16 cellular contexts compared by ENCODE assay signal in the genomic region with DNA sequence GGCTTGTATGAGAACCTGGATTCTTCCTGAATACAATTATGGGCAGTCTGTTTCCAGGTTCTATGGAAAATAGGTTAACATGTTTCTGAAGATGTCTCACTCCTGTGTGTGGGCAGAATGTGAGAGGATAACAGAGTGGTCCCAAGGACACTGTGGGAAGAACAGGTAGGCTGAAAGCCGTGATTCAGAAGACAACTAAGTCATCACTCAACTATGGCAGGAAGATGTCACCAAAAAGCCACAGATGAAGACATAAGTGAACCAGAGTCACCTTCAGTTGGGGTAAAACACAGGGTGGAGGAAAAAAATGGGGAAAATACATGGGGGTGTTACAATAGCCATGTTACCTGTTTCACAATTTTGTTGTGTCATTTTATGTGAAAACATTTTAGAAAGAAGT.
DNase-seq lines count a peak whose midpoint lies in the region; ATAC-seq, FAIRE-seq and TF ChIP-seq lines count a peak whose summit lies in the region.
"Had no signal": no experiment of that assay in that cellular context is flagged by ENCODE, and none has a peak within 500 bp of the region (broad histone marks: within the 10 kb centered on the region; RNA-seq: fewer than 3 reads in every experiment).

No MANE protein-coding gene starts in this region.

- H3K9me3 ChIP-seq in HCT116 (ENCODE audit: control insufficient read depth in 1 of 2, insufficient read depth in 1 of 2, low read depth in 1 of 2, low read length in 2 of 2) = no peaks in the 10 kb centered on the region

- peaks cover 39% of the 10 kb centered on the region for H3K4me1 Mint-ChIP-seq in activated T-cell treated with anti-CD3 and anti-CD28 coated beads, Interleukin-2, amount 50 U/mL, for 72 hours (ENCODE audit: low read depth)

- intact Hi-C loops in HCT116 (cut with micrococcal nuclease) = no loop called here
- intact Hi-C loops in sciatic nerve (cut with DNase I) = no loop called here

- peaks cover 4 to 7% of the 10 kb centered on the region in 2 donors for H3K36me3 Mint-ChIP-seq in activated T-cell treated with anti-CD3 and anti-CD28 coated beads, Interleukin-2, amount 50 U/mL, for 72 hours (ENCODE audit: insufficient read depth in 2 of 2)

- CTCF ChIA-PET in HCT116 (lab: Charles Lee) = no interaction called here

- ATAC-seq in HCT116 (no peak), GM21576 (IDR thresholded peaks at IDR 0.05; ENCODE audit: unreplicated experiment) (no peak), sciatic nerve (no peak)
- ATAC-seq in activated T-cell treated with anti-CD3 and anti-CD28 coated beads, Interleukin-2, amount 50 U/mL, for 72 hours (replicated peaks in 1 of 2) = peak; percentile 78 to 83

- in situ Hi-C loops in GM13976 (cut with MboI; ENCODE audit: low sequenced_read_pairs, unreplicated experiment) = no loop called here

- peak; percentile 15 for DNase-seq in stimulated activated CD4-positive, alpha-beta T cell treated with anti-CD3 and anti-CD28 coated beads, Interleukin-1b, Interleukin-23, amount 100 ng/mL, for 48 hours
- no peak for DNase-seq in stimulated activated CD4-positive, alpha-beta T cell treated with anti-CD3 and anti-CD28 coated beads, Interleukin-2, amount 100 ng/mL, for 24 hours
- DNase-seq in HCT116 (ENCODE audit: low read depth, low spot score) = no peak
- DNase-seq in activated T-cell treated with anti-CD3 and anti-CD28 coated beads, Interleukin-2, amount 50 U/mL, for 72 hours = peak; percentile 42 to 48
- no peak for DNase-seq in GM13976 (ENCODE audit: low spot score)
- DNase-seq in sciatic nerve (ENCODE audit: low spot score) = no peak
- no peak for DNase-seq in GM19239 (ENCODE audit: insufficient read length, low spot score)
- DNase-seq: cortex of kidney, erythroblast, GDM1, NCI-H82, retina, SW 1271 had no signal

- no peaks in the 10 kb centered on the region for H4K20me1 ChIP-seq in HCT116 (ENCODE audit: insufficient read depth)

- no peak for FAIRE-seq in GM19239 (lab: Jason Lieb, UNC)
- FAIRE-seq: GM18507 had no signal

- H3K27ac ChIP-seq in HCT116 (ENCODE audit: low read depth, low read length) = peak overlapping the region; percentile 55; the same call in 1 of the 2 replicates

- BruUV-seq in HCT116 (replicated peaks; lab: Mats Ljungman, UMichigan) = no TSS peak

- H3K9me2 ChIP-seq in HCT116 (ENCODE audit: insufficient read depth) = no peaks in the 10 kb centered on the region

- H3K79me2 ChIP-seq in HCT116 (ENCODE audit: insufficient read depth, low read length) = no peaks in the 10 kb centered on the region

- H3K9ac ChIP-seq in HCT116 (ENCODE audit: low read length) = no peak overlapping the region

- TF ChIP-seq POLR2A in HCT116 (IDR thresholded peaks at IDR 0.05; ENCODE audit: borderline replicate concordance, extremely low read depth, insufficient read depth, insufficient read length) = no peak

- H3K27ac Mint-ChIP-seq in activated T-cell treated with anti-CD3 and anti-CD28 coated beads, Interleukin-2, amount 50 U/mL, for 72 hours = peak overlapping the region; percentile 88
- H3K27ac Mint-ChIP-seq: memory B cell had no signal

- H3K9me3 Mint-ChIP-seq in activated T-cell treated with anti-CD3 and anti-CD28 coated beads, Interleukin-2, amount 50 U/mL, for 72 hours = no peaks in the 10 kb centered on the region
- H3K9me3 Mint-ChIP-seq: memory B cell had no signal

- H3K27me3 Mint-ChIP-seq in activated T-cell treated with anti-CD3 and anti-CD28 coated beads, Interleukin-2, amount 50 U/mL, for 72 hours (ENCODE audit: low read depth) = no peaks in the 10 kb centered on the region
- H3K27me3 Mint-ChIP-seq: memory B cell had no signal

- peaks cover 0 to 17% of the 10 kb centered on the region in 2 experiments; a peak in 1 of 4 replicates for H3K36me3 ChIP-seq in HCT116 (ENCODE audit: control insufficient read depth in 1 of 2, insufficient read depth in 2 of 2, low read length in 2 of 2)

- H3K4me2 ChIP-seq in HCT116 (ENCODE audit: low read length) = peak overlapping the region; percentile 48

- H3K4me1 ChIP-seq in HCT116 (ENCODE audit: control insufficient read depth in 1 of 2, insufficient read depth in 2 of 2, low read length in 2 of 2) = peaks cover 45 to 56% of the 10 kb centered on the region in 2 experiments

- H3K4me3 ChIP-seq in HCT116 (replicated peaks in 1 of 2; ENCODE audit: low read depth in 1 of 2, low read length in 2 of 2) = no peak overlapping the region

- no peak overlapping the region for H2AFZ ChIP-seq in HCT116 (ENCODE audit: low read depth, low read length, poor library complexity, severe bottlenecking)

- TF ChIP-seq RAD21 in HCT116 (IDR thresholded peaks at IDR 0.05; ENCODE audit: low read depth) = no peak

- RAD21 ChIA-PET in HCT116 (lab: Charles Lee; ENCODE audit: low non-redundant PET in 1 of 2, low total read pairs in 2 of 2, uncharacterized antibody in 2 of 2, unreplicated experiment in 2 of 2) = no interaction called here

- TF ChIP-seq CTCF in HCT116 (IDR thresholded peaks at IDR 0.05 in 2 of 3, conservative IDR thresholded peaks at IDR 0.05 in 1 of 3; ENCODE audit: borderline replicate concordance in 1 of 3, insufficient read depth in 1 of 3, low read depth in 2 of 3, low read length in 2 of 3) (no peak), GM13976 (IDR thresholded peaks at IDR 0.05; ENCODE audit: borderline replicate concordance, control extremely low read depth, extremely low read depth, insufficient read depth, missing control alignments) (no peak)

- POLR2A ChIA-PET in HCT116 (lab: Charles Lee) = no interaction called here

- no peaks in the 10 kb centered on the region for H3K27me3 ChIP-seq in HCT116 (ENCODE audit: insufficient read depth, low read length)

- H3K4me3 Mint-ChIP-seq in activated T-cell treated with anti-CD3 and anti-CD28 coated beads, Interleukin-2, amount 50 U/mL, for 72 hours = peak overlapping the region; percentile 51 to 68
- H3K4me3 Mint-ChIP-seq: memory B cell had no signal

TF ChIP-seq in HCT116, 20 proteins besides CTCF, POLR2A, EP300 and RAD21:
- TF ChIP-seq ZFX (IDR thresholded peaks at IDR 0.05) (no peak), YY1 (IDR thresholded peaks at IDR 0.05; ENCODE audit: extremely low read depth, insufficient replicate concordance, low read depth, low read length) (no peak), ATF3 (IDR thresholded peaks at IDR 0.05) (no peak), EZH2phosphoT487 (IDR thresholded peaks at IDR 0.05; ENCODE audit: borderline replicate concordance) (no peak), ZNF274 (IDR thresholded peaks at IDR 0.05; ENCODE audit: low read depth, low read length) (no peak), MAX (IDR thresholded peaks at IDR 0.05) (0 out of 2 replicates have a peak, but pooled peaks have one; percentile 6)
- TF ChIP-seq, protein P1, sequence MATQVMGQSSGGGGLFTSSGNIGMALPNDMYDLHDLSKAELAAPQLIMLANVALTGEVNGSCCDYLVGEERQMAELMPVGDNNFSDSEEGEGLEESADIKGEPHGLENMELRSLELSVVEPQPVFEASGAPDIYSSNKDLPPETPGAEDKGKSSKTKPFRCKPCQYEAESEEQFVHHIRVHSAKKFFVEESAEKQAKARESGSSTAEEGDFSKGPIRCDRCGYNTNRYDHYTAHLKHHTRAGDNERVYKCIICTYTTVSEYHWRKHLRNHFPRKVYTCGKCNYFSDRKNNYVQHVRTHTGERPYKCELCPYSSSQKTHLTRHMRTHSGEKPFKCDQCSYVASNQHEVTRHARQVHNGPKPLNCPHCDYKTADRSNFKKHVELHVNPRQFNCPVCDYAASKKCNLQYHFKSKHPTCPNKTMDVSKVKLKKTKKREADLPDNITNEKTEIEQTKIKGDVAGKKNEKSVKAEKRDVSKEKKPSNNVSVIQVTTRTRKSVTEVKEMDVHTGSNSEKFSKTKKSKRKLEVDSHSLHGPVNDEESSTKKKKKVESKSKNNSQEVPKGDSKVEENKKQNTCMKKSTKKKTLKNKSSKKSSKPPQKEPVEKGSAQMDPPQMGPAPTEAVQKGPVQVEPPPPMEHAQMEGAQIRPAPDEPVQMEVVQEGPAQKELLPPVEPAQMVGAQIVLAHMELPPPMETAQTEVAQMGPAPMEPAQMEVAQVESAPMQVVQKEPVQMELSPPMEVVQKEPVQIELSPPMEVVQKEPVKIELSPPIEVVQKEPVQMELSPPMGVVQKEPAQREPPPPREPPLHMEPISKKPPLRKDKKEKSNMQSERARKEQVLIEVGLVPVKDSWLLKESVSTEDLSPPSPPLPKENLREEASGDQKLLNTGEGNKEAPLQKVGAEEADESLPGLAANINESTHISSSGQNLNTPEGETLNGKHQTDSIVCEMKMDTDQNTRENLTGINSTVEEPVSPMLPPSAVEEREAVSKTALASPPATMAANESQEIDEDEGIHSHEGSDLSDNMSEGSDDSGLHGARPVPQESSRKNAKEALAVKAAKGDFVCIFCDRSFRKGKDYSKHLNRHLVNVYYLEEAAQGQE (IDR thresholded peaks at IDR 0.05; ENCODE audit: low read depth) = no peak

Comparison
In these comparisons a context has a peak if more than half of its experiments do, and no peak if none do; other contexts are left out.
1. DNase-seq: peak in stimulated activated CD4-positive, alpha-beta T cell treated with anti-CD3 and anti-CD28 coated beads, Interleukin-1b, Interleukin-23, amount 100 ng/mL, for 48 hours (single experiment) and activated T-cell treated with anti-CD3 and anti-CD28 coated beads, Interleukin-2, amount 50 U/mL, for 72 hours (2 of 2); none in stimulated activated CD4-positive, alpha-beta T cell treated with anti-CD3 and anti-CD28 coated beads, Interleukin-2, amount 100 ng/mL, for 24 hours (0 of 2), HCT116 (single experiment), GM13976 (single experiment), sciatic nerve (single experiment) and GM19239 (single experiment).
2. ATAC-seq: peak in activated T-cell treated with anti-CD3 and anti-CD28 coated beads, Interleukin-2, amount 50 U/mL, for 72 hours (2 of 2); none in HCT116 (single experiment), GM21576 (single experiment) and sciatic nerve (single experiment).